Comparison of ENCODE assay signal across 1 cellular context in the genomic region with DNA sequence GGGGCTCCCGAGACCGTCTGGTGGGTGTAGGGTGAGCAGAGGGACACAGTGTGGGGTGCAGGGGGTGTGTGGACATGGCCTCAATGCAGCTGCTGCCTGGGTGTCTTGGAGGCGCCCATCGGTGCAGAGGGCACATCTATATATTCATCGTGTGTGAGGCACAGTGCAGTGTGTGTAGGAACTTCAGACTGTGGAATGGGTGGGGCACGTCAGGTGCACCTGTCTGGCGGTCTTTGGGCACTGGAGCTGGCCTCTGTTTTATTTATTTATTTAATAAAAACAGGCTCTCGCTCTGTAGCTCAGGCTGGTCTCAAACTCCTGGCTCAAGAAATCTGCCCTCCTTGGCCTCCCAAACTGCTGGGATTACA.
A peak's percentile ranks its signal among the peaks of the same experiment; 100 is the strongest.
TF ChIP-seq lines count a peak whose summit lies in the region.

No MANE protein-coding gene starts in this region.

TF ChIP-seq in K562, 482 proteins besides CTCF, POLR2A, EP300 and RAD21:
- TF ChIP-seq RBFOX2 (IDR thresholded peaks at IDR 0.05; ENCODE audit: low read depth, low read length) (0 out of 2 replicates have a peak, but pooled peaks have one; percentile 5), ZNF780A (CRISPR knock-in tag; IDR thresholded peaks at IDR 0.05) (no peak)
- TF ChIP-seq, protein P1, sequence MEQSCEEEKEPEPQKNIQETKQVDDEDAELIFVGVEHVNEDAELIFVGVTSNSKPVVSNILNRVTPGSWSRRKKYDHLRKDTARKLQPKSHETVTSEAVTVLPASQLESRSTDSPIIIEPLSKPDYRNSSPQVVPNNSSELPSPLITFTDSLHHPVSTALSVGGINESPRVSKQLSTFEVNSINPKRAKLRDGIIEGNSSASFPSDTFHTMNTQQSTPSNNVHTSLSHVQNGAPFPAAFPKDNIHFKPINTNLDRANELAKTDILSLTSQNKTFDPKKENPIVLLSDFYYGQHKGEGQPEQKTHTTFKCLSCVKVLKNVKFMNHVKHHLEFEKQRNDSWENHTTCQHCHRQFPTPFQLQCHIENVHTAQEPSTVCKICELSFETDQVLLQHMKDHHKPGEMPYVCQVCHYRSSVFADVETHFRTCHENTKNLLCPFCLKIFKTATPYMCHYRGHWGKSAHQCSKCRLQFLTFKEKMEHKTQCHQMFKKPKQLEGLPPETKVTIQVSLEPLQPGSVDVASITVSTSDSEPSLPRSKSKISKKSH (CRISPR knock-in tag; IDR thresholded peaks at IDR 0.05): no peak
